18 cellular contexts compared by ENCODE assay signal in genomic region chr19:38526430-38526829, GRCh38.
A peak's percentile ranks its signal among the peaks of the same experiment; 100 is the strongest.
DNase-seq lines count a peak whose midpoint lies in the region; ATAC-seq and TF ChIP-seq lines count a peak whose summit lies in the region.
"Had no signal": no experiment of that assay in that cellular context is flagged by ENCODE, and none has a peak within 500 bp of the region (broad histone marks: within the 10 kb centered on the region; RNA-seq: fewer than 3 reads in every experiment).

No MANE protein-coding gene starts in this region.

- no peak for TF ChIP-seq CTCF in progenitor cell of endocrine pancreas (IDR thresholded peaks at IDR 0.05; ENCODE audit: unreplicated experiment)

- DNase-seq in T-helper 2 cell treated with Interferon-gamma antibody and Interleukin-4, amounts not matched to agents 5 μg/mL and 100 μg/mL, for 36 hours (ENCODE audit: low spot score), result no peak
- DNase-seq in T-helper 2 cell (no peak), progenitor cell of endocrine pancreas (ENCODE audit: low spot score, unreplicated experiment) (no peak), DMS153 (lab: John Stamatoyannopoulos, UW) (no peak)
- DNase-seq in activated naive CD8-positive, alpha-beta T cell treated with anti-CD3 and anti-CD28 coated beads, Interleukin-2, amount 10 ng/mL, durations not matched to agents 7 days and 5 days, result no peak
- DNase-seq in activated naive CD8-positive, alpha-beta T cell treated with anti-CD3 and anti-CD28 coated beads, Interleukin-2, amount 50 U/mL, for 24 hours, result no peak
- DNase-seq: 8988T; CD4-positive, alpha-beta memory T cell; DMS79 treated with DMSO at 0.1 percent for 48 hours; GF-D8; GM23248; HCEC 1CT; HFFc6 had no signal

- no peak overlapping the region for H3K4me3 Mint-ChIP-seq in T-helper 2 cell treated with Interferon-gamma antibody and Interleukin-4, amounts not matched to agents 5 μg/mL and 100 μg/mL, for 36 hours
- no peak overlapping the region for H3K4me3 Mint-ChIP-seq in activated naive CD8-positive, alpha-beta T cell treated with anti-CD3 and anti-CD28 coated beads, Interleukin-2, amount 10 ng/mL, durations not matched to agents 7 days and 5 days
- no peak overlapping the region for H3K4me3 Mint-ChIP-seq in activated naive CD8-positive, alpha-beta T cell treated with anti-CD3 and anti-CD28 coated beads, Interleukin-2, amount 50 U/mL, for 24 hours
- H3K4me3 Mint-ChIP-seq in progenitor cell of endocrine pancreas (ENCODE audit: low read depth), result no peak overlapping the region
- H3K4me3 Mint-ChIP-seq: CD14-positive monocyte, HFFc6 had no signal

- H3K9me3 Mint-ChIP-seq in T-helper 2 cell treated with Interferon-gamma antibody and Interleukin-4, amounts not matched to agents 5 μg/mL and 100 μg/mL, for 36 hours, result no peaks in the 10 kb centered on the region
- no peaks in the 10 kb centered on the region for H3K9me3 Mint-ChIP-seq in activated naive CD8-positive, alpha-beta T cell treated with anti-CD3 and anti-CD28 coated beads, Interleukin-2, amount 10 ng/mL, durations not matched to agents 7 days and 5 days
- no peaks in the 10 kb centered on the region for H3K9me3 Mint-ChIP-seq in activated naive CD8-positive, alpha-beta T cell treated with anti-CD3 and anti-CD28 coated beads, Interleukin-2, amount 50 U/mL, for 24 hours
- no peaks in the 10 kb centered on the region for H3K9me3 Mint-ChIP-seq in progenitor cell of endocrine pancreas (ENCODE audit: low read depth)
- H3K9me3 Mint-ChIP-seq: CD4-positive, alpha-beta memory T cell; HFFc6; IgD-negative memory B cell had no signal

- peaks cover 5% of the 10 kb centered on the region for H3K4me1 Mint-ChIP-seq in T-helper 2 cell treated with Interferon-gamma antibody and Interleukin-4, amounts not matched to agents 5 μg/mL and 100 μg/mL, for 36 hours (ENCODE audit: low read depth)
- peaks cover 9% of the 10 kb centered on the region for H3K4me1 Mint-ChIP-seq in activated naive CD8-positive, alpha-beta T cell treated with anti-CD3 and anti-CD28 coated beads, Interleukin-2, amount 10 ng/mL, durations not matched to agents 7 days and 5 days
- no peaks in the 10 kb centered on the region for H3K4me1 Mint-ChIP-seq in activated naive CD8-positive, alpha-beta T cell treated with anti-CD3 and anti-CD28 coated beads, Interleukin-2, amount 50 U/mL, for 24 hours
- H3K4me1 Mint-ChIP-seq in progenitor cell of endocrine pancreas (ENCODE audit: low read depth), result peaks cover 1% of the 10 kb centered on the region

- H3K27me3 Mint-ChIP-seq in T-helper 2 cell treated with Interferon-gamma antibody and Interleukin-4, amounts not matched to agents 5 μg/mL and 100 μg/mL, for 36 hours (ENCODE audit: low read depth), result no peaks in the 10 kb centered on the region
- peaks cover 21% of the 10 kb centered on the region for H3K27me3 Mint-ChIP-seq in activated naive CD8-positive, alpha-beta T cell treated with anti-CD3 and anti-CD28 coated beads, Interleukin-2, amount 10 ng/mL, durations not matched to agents 7 days and 5 days
- H3K27me3 Mint-ChIP-seq in activated naive CD8-positive, alpha-beta T cell treated with anti-CD3 and anti-CD28 coated beads, Interleukin-2, amount 50 U/mL, for 24 hours, result no peaks in the 10 kb centered on the region
- peaks cover 5% of the 10 kb centered on the region for H3K27me3 Mint-ChIP-seq in progenitor cell of endocrine pancreas
- H3K27me3 Mint-ChIP-seq: CD4-positive, alpha-beta memory T cell had no signal

- ATAC-seq in activated naive CD8-positive, alpha-beta T cell treated with anti-CD3 and anti-CD28 coated beads, Interleukin-2, amount 10 ng/mL, durations not matched to agents 7 days and 5 days (ENCODE audit: low read depth), result no peak
- no peak for ATAC-seq in activated naive CD8-positive, alpha-beta T cell treated with anti-CD3 and anti-CD28 coated beads, Interleukin-2, amount 50 U/mL, for 24 hours
- no peak for ATAC-seq in HG03354 (IDR thresholded peaks at IDR 0.05; ENCODE audit: poor library complexity, severe bottlenecking, unreplicated experiment)
- no peak for ATAC-seq in GM19467 (IDR thresholded peaks at IDR 0.05; ENCODE audit: unreplicated experiment)
- ATAC-seq: HepG2 had no signal

- no peaks in the 10 kb centered on the region for H3K36me3 Mint-ChIP-seq in T-helper 2 cell treated with Interferon-gamma antibody and Interleukin-4, amounts not matched to agents 5 μg/mL and 100 μg/mL, for 36 hours (ENCODE audit: low read depth)
- H3K36me3 Mint-ChIP-seq in activated naive CD8-positive, alpha-beta T cell treated with anti-CD3 and anti-CD28 coated beads, Interleukin-2, amount 10 ng/mL, durations not matched to agents 7 days and 5 days, result no peaks in the 10 kb centered on the region
- H3K36me3 Mint-ChIP-seq in activated naive CD8-positive, alpha-beta T cell treated with anti-CD3 and anti-CD28 coated beads, Interleukin-2, amount 50 U/mL, for 24 hours (ENCODE audit: low read depth), result no peaks in the 10 kb centered on the region
- no peaks in the 10 kb centered on the region for H3K36me3 Mint-ChIP-seq in progenitor cell of endocrine pancreas (ENCODE audit: insufficient read depth)
- H3K36me3 Mint-ChIP-seq: CD14-positive monocyte; CD4-positive, alpha-beta memory T cell; IgD-negative memory B cell had no signal

- H3K27ac Mint-ChIP-seq in T-helper 2 cell treated with Interferon-gamma antibody and Interleukin-4, amounts not matched to agents 5 μg/mL and 100 μg/mL, for 36 hours, result peak overlapping the region; percentile 57
- H3K27ac Mint-ChIP-seq in activated naive CD8-positive, alpha-beta T cell treated with anti-CD3 and anti-CD28 coated beads, Interleukin-2, amount 10 ng/mL, durations not matched to agents 7 days and 5 days, result peak overlapping the region; percentile 42
- no peak overlapping the region for H3K27ac Mint-ChIP-seq in activated naive CD8-positive, alpha-beta T cell treated with anti-CD3 and anti-CD28 coated beads, Interleukin-2, amount 50 U/mL, for 24 hours
- peak overlapping the region; percentile 74 for H3K27ac Mint-ChIP-seq in progenitor cell of endocrine pancreas
- H3K27ac Mint-ChIP-seq: HFFc6, IgD-negative memory B cell had no signal

- POLR2A ChIA-PET in activated naive CD8-positive, alpha-beta T cell treated with anti-CD3 and anti-CD28 coated beads, Interleukin-2, amount 10 ng/mL, durations not matched to agents 7 days and 5 days (lab: Charles Lee), result no interaction called here
